Comparison of ENCODE assay signal across 8 cellular contexts in genomic region chr9:105244274-105244995, GRCh38. TPM values are rescaled to one million over a fixed set of nuclear protein-coding genes. Genes with fewer than 3 reads are reported as not detected.
DNase-seq lines count a peak whose midpoint lies in the region; ATAC-seq, FAIRE-seq and TF ChIP-seq lines count a peak whose summit lies in the region.

SLC44A1 (plus strand) TSS chr9:105244651; CDS start chr9:105244869, 218 bp downstream.

- peak; percentile 7 to 33; a peak in 3 of 4 replicates for TF ChIP-seq RAD21 in H1 (IDR thresholded peaks at IDR 0.05 in 1 of 2, conservative IDR thresholded peaks at IDR 0.05 in 1 of 2; ENCODE audit: low read depth in 2 of 2, low read length in 2 of 2)

- H3K79me1 ChIP-seq in H1 (ENCODE audit: low read depth, low read length) (no peaks in the 10 kb centered on the region), mesendoderm (ENCODE audit: low read length) (peaks cover 2% of the 10 kb centered on the region)

- no peaks in the 10 kb centered on the region for H3K36me3 Mint-ChIP-seq in activated CD8-positive, alpha-beta memory T cell treated with anti-CD3 and anti-CD28 coated beads, Interleukin-2, amount 10 ng/mL, durations not matched to agents 7 days and 5 days

- POLR2A ChIA-PET in H1 (lab: Charles Lee; ENCODE audit: partially characterized antibody) = interaction anchor here (0.6 to 3.2 kb wide), 42 partner anchors 10 to 381 kb away, joined by 3 to 25 read pairs (median 3); partner anchors contain the start of gene ABCA1

- H3K4me1 Mint-ChIP-seq in activated CD8-positive, alpha-beta memory T cell treated with anti-CD3 and anti-CD28 coated beads, Interleukin-2, amount 10 ng/mL, durations not matched to agents 7 days and 5 days = peaks cover 21% of the 10 kb centered on the region

- no peak within 1 kb of the TSS for H2BK20ac ChIP-seq in H1 (ENCODE audit: low read length)

- H3K9ac ChIP-seq in H1 (replicated peaks in 1 of 4; ENCODE audit: extremely low read depth in 1 of 4, low read depth in 3 of 4, low read length in 3 of 4) = peak within 1 kb of the TSS; percentile 68 to 96 (median 74)
- peak within 1 kb of the TSS; percentile 72 for H3K9ac ChIP-seq in mesendoderm (ENCODE audit: low read length)

- H2BK120ac ChIP-seq in H1 (replicated peaks; ENCODE audit: low read depth, low read length) = no peak within 1 kb of the TSS
- H2BK120ac ChIP-seq in mesendoderm (ENCODE audit: low read depth, low read length) = peak within 1 kb of the TSS; percentile 83

- peaks cover 74% of the 10 kb centered on the region for H3K27me3 Mint-ChIP-seq in activated CD8-positive, alpha-beta memory T cell treated with anti-CD3 and anti-CD28 coated beads, Interleukin-2, amount 10 ng/mL, durations not matched to agents 7 days and 5 days

- no peak within 1 kb of the TSS for H3K18ac ChIP-seq in H1 (ENCODE audit: extremely low read depth, low read length)
- peak within 1 kb of the TSS; percentile 97 for H3K18ac ChIP-seq in mesendoderm (ENCODE audit: low read length)

- H4K5ac ChIP-seq in H1 (ENCODE audit: insufficient read length, low read depth, low read length) = peak within 1 kb of the TSS; percentile 67
- H4K5ac ChIP-seq in mesendoderm (ENCODE audit: low read length) = peak within 1 kb of the TSS; percentile 8

- peak; percentile 88 for ATAC-seq in GM21360 (IDR thresholded peaks at IDR 0.05; ENCODE audit: unreplicated experiment)
- peak; percentile 96 for ATAC-seq in activated CD8-positive, alpha-beta memory T cell treated with anti-CD3 and anti-CD28 coated beads, Interleukin-2, amount 10 ng/mL, durations not matched to agents 7 days and 5 days

- peaks cover 5% of the 10 kb centered on the region; the same call in 1 of the 2 replicates for H3K23me2 ChIP-seq in H1 (ENCODE audit: low read depth, low read length)

- no peak within 1 kb of the TSS for H2AK5ac ChIP-seq in H1 (ENCODE audit: low read depth, low read length)
- H2AK5ac ChIP-seq in mesendoderm (ENCODE audit: low read length) = no peak within 1 kb of the TSS

- peak within 1 kb of the TSS; percentile 68 for H3K27ac Mint-ChIP-seq in activated CD8-positive, alpha-beta memory T cell treated with anti-CD3 and anti-CD28 coated beads, Interleukin-2, amount 10 ng/mL, durations not matched to agents 7 days and 5 days

- H3K27ac ChIP-seq in H1 (ENCODE audit: low read depth, low read length) = peak within 1 kb of the TSS; percentile 89
- H3K27ac ChIP-seq in mesendoderm (ENCODE audit: low read depth, low read length) = peak within 1 kb of the TSS; percentile 96

- H2AFZ ChIP-seq in H1 (ENCODE audit: low read length) = 0 out of 2 replicates have a peak within 1 kb of the TSS, but pooled peaks have one; percentile 47

- TF ChIP-seq EP300 in H1 (IDR thresholded peaks at IDR 0.05; ENCODE audit: borderline replicate concordance in 1 of 2, low read depth in 2 of 2, low read length in 2 of 2) = peak in 1 of 2 experiments; percentile 41; a peak in 1 of 3 replicates

- FAIRE-seq in H1 (lab: Jason Lieb, UNC) = no peak

- H3K14ac ChIP-seq in H1 (ENCODE audit: insufficient read length) = no peak within 1 kb of the TSS

- peaks cover 0 to 2% of the 10 kb centered on the region in 2 experiments for H4K20me1 ChIP-seq in H1 (replicated peaks in 1 of 2; ENCODE audit: control insufficient read depth in 1 of 2, insufficient read depth in 2 of 2, low read length in 2 of 2)

- peak in 1 of 2 experiments; percentile 89; a peak in 1 of 3 replicates for TF ChIP-seq POLR2A in H1 (IDR thresholded peaks at IDR 0.05; ENCODE audit: control extremely low read depth in 1 of 2, low read depth in 2 of 2, low read length in 2 of 2)

- H3K4me2 ChIP-seq in H1 (ENCODE audit: insufficient read depth in 1 of 2, low read depth in 2 of 2, low read length in 2 of 2) (peak within 1 kb of the TSS; percentile 63 to 72), mesendoderm (ENCODE audit: low read length) (peak within 1 kb of the TSS; percentile 43)

- no peak for TF ChIP-seq CTCF in H1 (IDR thresholded peaks at IDR 0.05; ENCODE audit: control extremely low read depth in 1 of 3, insufficient read depth in 1 of 3, low read depth in 1 of 3, low read length in 3 of 3)

- H3K9me3 Mint-ChIP-seq in activated CD8-positive, alpha-beta memory T cell treated with anti-CD3 and anti-CD28 coated beads, Interleukin-2, amount 10 ng/mL, durations not matched to agents 7 days and 5 days (ENCODE audit: low read depth) = no peaks in the 10 kb centered on the region

- H3K9me3 ChIP-seq in H1 (ENCODE audit: insufficient read depth in 2 of 2, low read depth in 1 of 2, low read length in 1 of 2) = no peaks in the 10 kb centered on the region

- 2% methylated on average over 21 of the region's 102 CpGs; no CpG with 5 or more reads in 1 of the 2 experiments for WGBS in H1 (ENCODE audit: extremely low coverage in 1 of 2, insufficient coverage in 1 of 2, insufficient read length in 1 of 2, insufficient replicate concordance in 2 of 2, low coverage in 1 of 2, low lambda C conversion rate in 2 of 2, missing lambda C conversion rate in 1 of 2), 2 experiments
- WGBS in mesendoderm (ENCODE audit: extremely low coverage, insufficient coverage, low lambda C conversion rate) = no CpG with 5 or more reads among the region's 102 CpGs

- H3K56ac ChIP-seq in H1 (replicated peaks; ENCODE audit: insufficient read length, low read depth, low read length) (peak within 1 kb of the TSS; percentile 33), mesendoderm (ENCODE audit: low read length) (peak within 1 kb of the TSS; percentile 87)

- H3K4me1 ChIP-seq in H1 (replicated peaks in 1 of 4; ENCODE audit: control insufficient read depth in 3 of 4, insufficient read depth in 4 of 4, low read length in 3 of 4) = peaks cover 0 to 33% (median 15%) of the 10 kb centered on the region in 4 experiments; a peak in 6 of 7 replicates
- H3K4me1 ChIP-seq in mesendoderm (ENCODE audit: control insufficient read depth, low read depth, low read length) = peaks cover 14% of the 10 kb centered on the region

- H3K23ac ChIP-seq in H1 (ENCODE audit: insufficient read length) (no peak within 1 kb of the TSS), mesendoderm (ENCODE audit: low read length) (no peak within 1 kb of the TSS)

- H3K79me2 ChIP-seq in H1 (ENCODE audit: control insufficient read depth in 1 of 2, insufficient read depth in 2 of 2, low read length in 2 of 2) = peaks cover 11 to 41% of the 10 kb centered on the region in 2 experiments; a peak in 3 of 4 replicates
- H3K79me2 ChIP-seq in mesendoderm (ENCODE audit: control insufficient read depth, insufficient read depth, low read length) = peaks cover 26% of the 10 kb centered on the region

- H2BK5ac ChIP-seq in H1 (ENCODE audit: low read depth, low read length) (peak within 1 kb of the TSS; percentile 60; the same call in 1 of the 2 replicates), mesendoderm (ENCODE audit: low read length) (peak within 1 kb of the TSS; percentile 26)

- H3K4me3 Mint-ChIP-seq in activated CD8-positive, alpha-beta memory T cell treated with anti-CD3 and anti-CD28 coated beads, Interleukin-2, amount 10 ng/mL, durations not matched to agents 7 days and 5 days = peak within 1 kb of the TSS; percentile 89

- H4K8ac ChIP-seq in H1 (ENCODE audit: extremely low read depth, insufficient read depth, low read length) (peak within 1 kb of the TSS; percentile 77), mesendoderm (ENCODE audit: low read depth, low read length) (peak within 1 kb of the TSS; percentile 84)

- no peak within 1 kb of the TSS for H2BK12ac ChIP-seq in H1 (ENCODE audit: low read depth, low read length)

- CTCF ChIA-PET in activated CD8-positive, alpha-beta memory T cell treated with anti-CD3 and anti-CD28 coated beads, Interleukin-2, amount 10 ng/mL, durations not matched to agents 7 days and 5 days (lab: Charles Lee) = interaction anchor here (0.7 to 2.6 kb wide), 11 partner anchors 10 to 246 kb away, joined by 3 to 12 read pairs (median 3); no protein-coding TSS in a partner anchor
- CTCF ChIA-PET in H1 (lab: Charles Lee; ENCODE audit: partially characterized antibody) = interaction anchor here (0.5 to 3.0 kb wide), 26 partner anchors 9 to 391 kb away, joined by 3 to 17 read pairs (median 4); partner anchors contain the start of gene ABCA1

- H3K27me3 ChIP-seq in H1 (replicated peaks in 1 of 4; ENCODE audit: control insufficient read depth in 3 of 4, extremely low read depth in 1 of 4, insufficient read depth in 3 of 4, low read length in 3 of 4) = no peaks in the 10 kb centered on the region
- no peaks in the 10 kb centered on the region for H3K27me3 ChIP-seq in mesendoderm (ENCODE audit: insufficient read depth, low read length, poor library complexity)

- peak within 1 kb of the TSS; percentile 5 for H4K91ac ChIP-seq in H1 (replicated peaks; ENCODE audit: insufficient read length, low read length)

- DNase-seq in COLO829 (ENCODE audit: low spot score) = peak; percentile 85
- DNase-seq in HT-29 (ENCODE audit: low spot score) = peak; percentile 96
- peak; percentile 94 for DNase-seq in NK-92 treated with Interleukin-12 subunit alpha and Interleukin-12 subunit beta, amount 100 ng/mL, for 24 hours (lab: John Stamatoyannopoulos, UW)
- peak; percentile 94 for DNase-seq in activated CD8-positive, alpha-beta memory T cell treated with anti-CD3 and anti-CD28 coated beads, Interleukin-2, amount 10 ng/mL, durations not matched to agents 7 days and 5 days
- peak; percentile 76 to 91 for DNase-seq in H1 (ENCODE audit: low read depth in 1 of 2, low spot score in 2 of 2)
- DNase-seq in mesendoderm = peak; percentile 97
- DNase-seq in stimulated activated CD8-positive, alpha-beta memory T cell treated with anti-CD3 and anti-CD28 coated beads, Interleukin-12 subunit alpha, Interleukin-12 subunit beta, amount 100 ng/mL, for 4 hours (ENCODE audit: low read depth) = peak; percentile 84

- H2BK15ac ChIP-seq in H1 (ENCODE audit: low read length) = no peak within 1 kb of the TSS
- H2BK15ac ChIP-seq in mesendoderm (replicated peaks; ENCODE audit: low read depth) = peak within 1 kb of the TSS; percentile 98

- H3K36me3 ChIP-seq in H1 (ENCODE audit: control insufficient read depth in 2 of 4, insufficient read depth in 4 of 4, low read length in 3 of 4) (no peaks in the 10 kb centered on the region), mesendoderm (ENCODE audit: control insufficient read depth, insufficient read depth, low read length) (no peaks in the 10 kb centered on the region)

- H3K4ac ChIP-seq in H1 (replicated peaks; ENCODE audit: insufficient read length, low read depth, low read length) = no peak within 1 kb of the TSS
- H3K4ac ChIP-seq in mesendoderm (ENCODE audit: low read depth, low read length) = peak within 1 kb of the TSS; percentile 87

- H3K4me3 ChIP-seq in H1 (ENCODE audit: extremely low read depth in 1 of 4, insufficient read depth in 2 of 4, low read depth in 3 of 4, low read length in 4 of 4) (peak within 1 kb of the TSS; percentile 70 to 84 (median 78)), mesendoderm (ENCODE audit: low read length) (peak within 1 kb of the TSS; percentile 63)

RNA-seq across cellular contexts. Expression of gene SLC44A1, which starts in this region (rescaled TPM):
- total RNA-seq in HT-29 (2014; rRNA removed; shearing (Covaris generic)) = 37.3 and 43.7 TPM in 2 replicates
- 10 to 100 TPM in 1 of 2 experiments, 1 to 10 TPM in 1; 4.9 to 10.3 TPM for total RNA-seq in activated CD8-positive, alpha-beta memory T cell treated with anti-CD3 and anti-CD28 coated beads, Interleukin-2, amount 10 ng/mL, durations not matched to agents 7 days and 5 days
- total RNA-seq in H1 (2021; fragmentation: NEBNext Ultra II Directional; extraction: Animal tissue kit (Norgen Biotek cat#: 25700)) = 68.1 and 71.2 TPM in 2 replicates
- 22.9 and 30.5 TPM in 2 replicates for polyA plus RNA-seq in H1 (2011; rRNA removed)
- polyA plus RNA-seq in H1 (2011; cell fraction: cytosol; rRNA removed) = 27.8 TPM
- 17.0 TPM for polyA plus RNA-seq in H1 (2011; cell fraction: nucleus; rRNA removed)
- polyA plus RNA-seq in H1 (2012, experiment 1 of 2) = 30.5 to 48.6 TPM (median 44.6 TPM) in 4 replicates
- polyA plus RNA-seq in H1 (2012, experiment 2 of 2) = 2.8 TPM
- polyA plus RNA-seq in H1 (2013, experiment 1 of 2) = 30.1 TPM
- polyA plus RNA-seq in H1 (2013, experiment 2 of 2) = 35.0 TPM
- 142 and 183 TPM in 2 replicates for polyA minus RNA-seq in H1 (2011; rRNA and poly(A)+ RNA removed)
- polyA minus RNA-seq in H1 (2011; cell fraction: cytosol; rRNA and poly(A)+ RNA removed) = 52.5 TPM
- 58.5 TPM for polyA minus RNA-seq in H1 (2011; cell fraction: nucleus; rRNA and poly(A)+ RNA removed)
- 23.9 TPM for polyA plus RNA-seq in mesendoderm (2013, experiment 1 of 2)
- 23.2 TPM for polyA plus RNA-seq in mesendoderm (2013, experiment 2 of 2)

Comparison
In these comparisons a context has a peak if more than half of its experiments do, and no peak if none do; other contexts are left out.
1. Peak in every context shown above with its lines: DNase-seq, ATAC-seq, H3K4me3 ChIP-seq and H3K27ac ChIP-seq.